Comparison of ENCODE assay signal across 8 cellular contexts in the genomic region with DNA sequence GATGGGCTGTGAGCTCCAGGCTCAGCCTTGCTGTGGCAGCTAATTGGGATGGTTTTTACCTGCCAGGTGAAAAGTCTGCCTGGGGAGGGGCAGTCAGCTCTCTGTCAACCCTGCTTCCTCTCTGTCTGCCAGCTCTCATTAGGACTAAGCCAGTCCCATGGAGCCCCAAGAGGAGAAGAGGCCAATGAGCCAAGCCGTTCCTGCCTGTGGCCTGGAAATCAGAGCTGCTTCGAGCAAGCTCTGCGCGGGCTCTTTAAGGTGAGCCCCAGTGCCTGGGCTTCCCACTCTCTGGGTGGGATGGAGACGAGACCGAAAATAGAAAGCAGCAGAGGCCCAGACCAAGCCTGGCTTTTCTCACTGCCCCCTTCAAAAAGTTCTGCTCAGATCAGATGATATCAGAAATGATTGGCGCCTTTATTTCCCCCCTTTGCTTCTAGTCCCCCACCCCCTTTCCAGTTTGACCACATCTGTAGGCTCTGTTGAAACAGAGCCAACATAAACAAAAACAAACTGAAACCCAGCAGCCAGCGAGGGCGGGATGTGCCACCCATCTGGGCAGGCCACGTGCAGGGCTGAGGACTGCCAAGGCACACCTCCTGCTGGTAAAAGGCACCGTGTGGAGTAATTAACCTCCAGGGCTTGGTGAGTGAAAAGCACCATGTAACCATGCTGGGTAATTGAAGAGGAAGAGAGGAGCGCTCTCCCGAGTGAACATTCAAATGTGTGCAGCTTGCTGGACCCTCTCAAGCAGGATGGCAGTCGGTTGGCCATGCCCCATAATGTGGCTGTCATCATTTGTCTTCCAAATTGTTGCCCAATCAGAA.
A peak's percentile ranks its signal among the peaks of the same experiment; 100 is the strongest.
DNase-seq lines count a peak whose midpoint lies in the region; ATAC-seq and TF ChIP-seq lines count a peak whose summit lies in the region.

No MANE protein-coding gene starts in this region.

- H3K27me3 ChIP-seq in muscle layer of colon (ENCODE audit: control insufficient read depth in 1 of 2, insufficient read depth in 2 of 2, low read length in 2 of 2): no peaks in the 10 kb centered on the region

- no peaks in the 10 kb centered on the region for H3K9me3 ChIP-seq in HEK293 (ENCODE audit: control insufficient read depth, insufficient read depth, low read depth, low read length)
- no peaks in the 10 kb centered on the region for H3K9me3 ChIP-seq in muscle layer of colon (ENCODE audit: low read length)

- DNase-seq in A172 (ENCODE audit: low spot score): peak; percentile 36
- peak; percentile 92 for DNase-seq in NCI-H748 (lab: John Stamatoyannopoulos, UW; ENCODE audit: unreplicated experiment)
- peak; percentile 26 for DNase-seq in choroid plexus epithelial cell (ENCODE audit: low read depth)
- DNase-seq in GF-D8 (lab: John Stamatoyannopoulos, UW): no peak
- no peak for DNase-seq in NCI-H1930 (lab: John Stamatoyannopoulos, UW)

- H3K4me3 ChIP-seq in HEK293 (ENCODE audit: low read depth, low read length): no peak overlapping the region
- H3K4me3 ChIP-seq in choroid plexus epithelial cell (ENCODE audit: low read depth, low read length): no peak overlapping the region
- H3K4me3 ChIP-seq in muscle layer of colon (ENCODE audit: low read depth in 1 of 2, low read length in 2 of 2): peak overlapping the region in 1 of 2 donors; percentile 3

- H3K4me1 ChIP-seq in HEK293 (ENCODE audit: control insufficient read depth, insufficient read depth, low read length) (peaks cover 5% of the 10 kb centered on the region; the same call in 1 of the 2 replicates), muscle layer of colon (ENCODE audit: insufficient read depth, low read length) (peaks cover 30% of the 10 kb centered on the region)

- POLR2A ChIA-PET in HEK293 (lab: Yijun Ruan, JAX): no interaction called here

- CTCF ChIA-PET in HEK293 (lab: Yijun Ruan, JAX): interaction anchor here (0.6 to 0.8 kb wide), 2 partner anchors 10 to 377 kb away, joined by 3 read pairs; no protein-coding TSS in a partner anchor

- H3K27ac ChIP-seq in HEK293 (ENCODE audit: extremely low read depth, low read depth, low read length) (peak overlapping the region; percentile 66), muscle layer of colon (ENCODE audit: low read depth, low read length) (peak overlapping the region; percentile 50)

- no peak overlapping the region for H3K9ac ChIP-seq in muscle layer of colon (ENCODE audit: low read length)

- H3K36me3 ChIP-seq in HEK293 (ENCODE audit: control insufficient read depth in 2 of 2, insufficient read depth in 1 of 2, low read length in 2 of 2): no peaks in the 10 kb centered on the region
- H3K36me3 ChIP-seq in muscle layer of colon (ENCODE audit: insufficient read depth, low read length): no peaks in the 10 kb centered on the region

- no peak for ATAC-seq in HG02623 (IDR thresholded peaks at IDR 0.05; ENCODE audit: unreplicated experiment)

- TF ChIP-seq CTCF in HEK293 (tag by site-specific recombination; IDR thresholded peaks at IDR 0.05) (no peak), choroid plexus epithelial cell (conservative IDR thresholded peaks at IDR 0.05; ENCODE audit: low read depth, low read length) (peak; percentile 17)

TF ChIP-seq in HEK293, 187 proteins besides CTCF, POLR2A, EP300 and RAD21 (continues in another document):
- TF ChIP-seq OSR2 (tag by site-specific recombination; IDR thresholded peaks at IDR 0.05) (peak; percentile 74), ZBTB17 (tag by site-specific recombination; IDR thresholded peaks at IDR 0.05) (peak; percentile 67), ZNF660 (tag by site-specific recombination; IDR thresholded peaks at IDR 0.05) (peak; percentile 31; the same call in 1 of the 2 replicates), WT1 (tag by site-specific recombination; IDR thresholded peaks at IDR 0.05) (peak; percentile 44; the same call in 1 of the 2 replicates), ZNF513 (tag by site-specific recombination; IDR thresholded peaks at IDR 0.05) (peak; percentile 54; the same call in 1 of the 2 replicates), MZF1 (tag by site-specific recombination; IDR thresholded peaks at IDR 0.05; ENCODE audit: borderline replicate concordance) (peak; percentile 34; the same call in 1 of the 2 replicates), ZBTB8A (tag by site-specific recombination; IDR thresholded peaks at IDR 0.05) (peak; percentile 96), ZNF416 (tag by site-specific recombination; IDR thresholded peaks at IDR 0.05) (no peak), SP7 (tag by site-specific recombination; IDR thresholded peaks at IDR 0.05) (peak; percentile 84), ZNF600 (tag by site-specific recombination; IDR thresholded peaks at IDR 0.05) (no peak), ZBTB44 (tag by site-specific recombination; IDR thresholded peaks at IDR 0.05) (peak; percentile 29; the same call in 1 of the 2 replicates), SALL2 (tag by site-specific recombination; IDR thresholded peaks at IDR 0.05; ENCODE audit: borderline replicate concordance) (no peak), ZNF324 (tag by site-specific recombination; IDR thresholded peaks at IDR 0.05) (0 out of 2 replicates have a peak, but pooled peaks have one; percentile 39), ZIC2 (tag by site-specific recombination; IDR thresholded peaks at IDR 0.05) (peak; percentile 99), BCL6B (tag by site-specific recombination; IDR thresholded peaks at IDR 0.05) (no peak)
- TF ChIP-seq, protein P1, sequence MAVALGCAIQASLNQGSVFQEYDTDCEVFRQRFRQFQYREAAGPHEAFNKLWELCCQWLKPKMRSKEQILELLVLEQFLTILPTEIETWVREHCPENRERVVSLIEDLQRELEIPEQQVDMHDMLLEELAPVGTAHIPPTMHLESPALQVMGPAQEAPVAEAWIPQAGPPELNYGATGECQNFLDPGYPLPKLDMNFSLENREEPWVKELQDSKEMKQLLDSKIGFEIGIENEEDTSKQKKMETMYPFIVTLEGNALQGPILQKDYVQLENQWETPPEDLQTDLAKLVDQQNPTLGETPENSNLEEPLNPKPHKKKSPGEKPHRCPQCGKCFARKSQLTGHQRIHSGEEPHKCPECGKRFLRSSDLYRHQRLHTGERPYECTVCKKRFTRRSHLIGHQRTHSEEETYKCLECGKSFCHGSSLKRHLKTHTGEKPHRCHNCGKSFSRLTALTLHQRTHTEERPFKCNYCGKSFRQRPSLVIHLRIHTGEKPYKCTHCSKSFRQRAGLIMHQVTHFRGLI (tag by site-specific recombination; IDR thresholded peaks at IDR 0.05): peak; percentile 92

Comparison
In these comparisons a context has a peak if more than half of its experiments do, and no peak if none do; other contexts are left out.
1. DNase-seq: peak in A172 (single experiment), NCI-H748 (single experiment) and choroid plexus epithelial cell (single experiment); none in GF-D8 (single experiment) and NCI-H1930 (0 of 2).